In genomic region chr15:65870889-65871533, GRCh38 we compare ENCODE assay signal across 8 cellular contexts. TPM values are rescaled to one million over a fixed set of nuclear protein-coding genes. Genes with fewer than 3 reads are reported as not detected.
DNase-seq lines count a peak whose midpoint lies in the region; TF ChIP-seq lines count a peak whose summit lies in the region.

No MANE protein-coding gene starts in this region.

- H2AFZ ChIP-seq in osteoblast (ENCODE audit: low read length): peak overlapping the region; percentile 65

- WGBS in esophagus squamous epithelium, 2 donors: 10 to 19% methylated on average over 2 of the region's 2 CpGs

- H3K36me3 ChIP-seq in HUES6 (ENCODE audit: control insufficient read depth, insufficient read depth, low read length) (peaks cover 10% of the 10 kb centered on the region), esophagus squamous epithelium (peaks cover 0 to 22% (median 0%) of the 10 kb centered on the region in 3 donors), osteoblast (ENCODE audit: insufficient read depth, low read length) (peaks cover 6% of the 10 kb centered on the region)

- peaks cover 2% of the 10 kb centered on the region for H3K9me3 Mint-ChIP-seq in T-helper 1 cell treated with Interleukin-12 subunit alpha and Interleukin-12 subunit beta and Interleukin-4 antibody, amounts not matched to agents 30 μg/mL and 1 μg/mL, for 36 hours

- no peak for TF ChIP-seq CTCF in esophagus squamous epithelium (IDR thresholded peaks at IDR 0.05)
- TF ChIP-seq CTCF in osteoblast (IDR thresholded peaks at IDR 0.05; ENCODE audit: extremely low read depth, low read depth, low read length): no peak

- no peaks in the 10 kb centered on the region for H3K9me3 ChIP-seq in HUES6 (ENCODE audit: control insufficient read depth, insufficient read depth, low read depth, low read length)
- no peaks in the 10 kb centered on the region for H3K9me3 ChIP-seq in esophagus squamous epithelium
- H3K9me3 ChIP-seq in osteoblast (ENCODE audit: low read depth, low read length): no peaks in the 10 kb centered on the region

- H3K9ac ChIP-seq in HUES6 (ENCODE audit: low read length): peak overlapping the region; percentile 93

- H4K20me1 ChIP-seq in osteoblast (ENCODE audit: insufficient read depth, low read length): peaks cover 40% of the 10 kb centered on the region

- H3K79me2 ChIP-seq in osteoblast (ENCODE audit: insufficient read depth, low read length): peaks cover 67% of the 10 kb centered on the region

- H3K27ac Mint-ChIP-seq in T-helper 1 cell treated with Interleukin-12 subunit alpha and Interleukin-12 subunit beta and Interleukin-4 antibody, amounts not matched to agents 30 μg/mL and 1 μg/mL, for 36 hours: peak overlapping the region; percentile 93

- peak overlapping the region; percentile 95 for H3K4me3 Mint-ChIP-seq in T-helper 1 cell treated with Interleukin-12 subunit alpha and Interleukin-12 subunit beta and Interleukin-4 antibody, amounts not matched to agents 30 μg/mL and 1 μg/mL, for 36 hours

- H3K27me3 Mint-ChIP-seq in T-helper 1 cell treated with Interleukin-12 subunit alpha and Interleukin-12 subunit beta and Interleukin-4 antibody, amounts not matched to agents 30 μg/mL and 1 μg/mL, for 36 hours (ENCODE audit: low read depth): peaks cover 5% of the 10 kb centered on the region

- H3K4me2 ChIP-seq in osteoblast (ENCODE audit: insufficient read depth, low read length): peak overlapping the region; percentile 96

- H3K27ac ChIP-seq in HUES6 (ENCODE audit: low read depth, low read length): peak overlapping the region; percentile 12; the same call in 1 of the 2 replicates
- H3K27ac ChIP-seq in esophagus squamous epithelium: peak overlapping the region; percentile 93 to 100 (median 96)
- H3K27ac ChIP-seq in osteoblast (ENCODE audit: low read depth, low read length): peak overlapping the region; percentile 85

- H3K4me3 ChIP-seq in HUES6 (ENCODE audit: low read depth, low read length) (peak overlapping the region; percentile 92), esophagus squamous epithelium (peak overlapping the region; percentile 71 to 100 (median 80)), osteoblast (ENCODE audit: insufficient read depth, low read length) (peak overlapping the region; percentile 86)

- peaks cover 27% of the 10 kb centered on the region for H3K36me3 Mint-ChIP-seq in T-helper 1 cell treated with Interleukin-12 subunit alpha and Interleukin-12 subunit beta and Interleukin-4 antibody, amounts not matched to agents 30 μg/mL and 1 μg/mL, for 36 hours (ENCODE audit: low read depth)

- peak in 1 of 4 donors; percentile 13 for TF ChIP-seq POLR2A in esophagus squamous epithelium (IDR thresholded peaks at IDR 0.05)

- H3K4me1 Mint-ChIP-seq in T-helper 1 cell treated with Interleukin-12 subunit alpha and Interleukin-12 subunit beta and Interleukin-4 antibody, amounts not matched to agents 30 μg/mL and 1 μg/mL, for 36 hours (ENCODE audit: low read depth): peaks cover 21% of the 10 kb centered on the region

- H3K4me1 ChIP-seq in HUES6 (ENCODE audit: control insufficient read depth, insufficient read depth, low read length): peaks cover 12% of the 10 kb centered on the region
- peaks cover under 1 to 61% (median 19%) of the 10 kb centered on the region in 3 donors for H3K4me1 ChIP-seq in esophagus squamous epithelium
- peaks cover 13% of the 10 kb centered on the region for H3K4me1 ChIP-seq in osteoblast (ENCODE audit: insufficient read depth, low read length)

- DNase-seq in Daoy (ENCODE audit: low read depth) (peak; percentile 11), esophagus squamous epithelium (lab: John Stamatoyannopoulos, UW) (no peak), osteoblast (ENCODE audit: insufficient read length, low spot score, missing footprints) (peak; percentile 81), NCI-H2196 treated with DMSO at 0.1 percent for 48 hours (lab: John Stamatoyannopoulos, UW; ENCODE audit: unreplicated experiment) (no peak)
- no peak for DNase-seq in stimulated activated CD4-positive, alpha-beta T cell treated with anti-CD3 and anti-CD28 coated beads, Interleukin-2, amount 100 ng/mL, for 48 hours
- no peak for DNase-seq in activated CD4-positive, alpha-beta T cell treated with anti-CD3 and anti-CD28 coated beads for 4 hours

- intact Hi-C loops in esophagus squamous epithelium (cut with DNase I): no loop called here

- no peaks in the 10 kb centered on the region for H3K27me3 ChIP-seq in HUES6 (ENCODE audit: control insufficient read depth, insufficient read depth, low read length)
- no peaks in the 10 kb centered on the region for H3K27me3 ChIP-seq in esophagus squamous epithelium
- H3K27me3 ChIP-seq in osteoblast (ENCODE audit: insufficient read depth, low read length): no peaks in the 10 kb centered on the region

RNA-seq across cellular contexts. Expression of gene RAB11A, which starts 1.7 kb away (rescaled TPM):
- 199 and 200 TPM in 2 replicates for total RNA-seq in Daoy (2014; rRNA removed; shearing (Covaris generic))
- 100 to 1,000 TPM; 246 to 604 (median 518) TPM for total RNA-seq in esophagus squamous epithelium
- 55.7 and 68.0 TPM in 2 replicates for total RNA-seq in osteoblast

Comparison
In these comparisons a context has a peak if more than half of its experiments do, and no peak if none do; other contexts are left out.
1. DNase-seq: peak in Daoy (single experiment) and osteoblast (single experiment); none in esophagus squamous epithelium (single experiment), stimulated activated CD4-positive, alpha-beta T cell treated with anti-CD3 and anti-CD28 coated beads, Interleukin-2, amount 100 ng/mL, for 48 hours (0 of 2), activated CD4-positive, alpha-beta T cell treated with anti-CD3 and anti-CD28 coated beads for 4 hours (0 of 2) and NCI-H2196 treated with DMSO at 0.1 percent for 48 hours (single experiment).
2. H3K27ac ChIP-seq: peak in every context shown above with its lines; median percentile 96 in esophagus squamous epithelium; 85 in osteoblast; 12 in HUES6.
3. Peak in every context shown above with its lines, with median percentiles within 50 percentile points of each other: H3K4me3 ChIP-seq.